ENCODE assay signal across 11 cellular contexts in the genomic region with DNA sequence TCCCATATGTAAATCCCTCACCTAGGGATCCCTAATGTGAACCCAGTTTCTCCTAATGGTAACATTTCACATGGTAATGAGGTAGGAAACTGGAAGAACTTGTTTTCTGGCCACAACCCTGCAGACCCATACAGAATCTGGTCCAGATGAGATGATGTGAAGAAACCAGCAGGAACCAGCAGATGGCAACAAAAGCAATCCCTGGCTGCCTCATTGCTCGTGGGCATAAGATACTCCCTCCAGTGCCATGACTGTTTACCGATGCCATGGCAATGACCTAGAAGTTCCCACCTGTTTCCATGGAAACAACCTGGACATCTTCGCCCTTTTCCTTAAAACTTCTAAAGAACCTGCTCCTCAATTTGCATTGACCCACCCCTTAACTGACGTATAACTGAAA. TPM values are rescaled to one million over a fixed set of nuclear protein-coding genes. Genes with fewer than 3 reads are reported as not detected.
DNase-seq lines count a peak whose midpoint lies in the region; ATAC-seq, FAIRE-seq and TF ChIP-seq lines count a peak whose summit lies in the region.
"Had no signal": no experiment of that assay in that cellular context is flagged by ENCODE, and none has a peak within 500 bp of the region (broad histone marks: within the 10 kb centered on the region; RNA-seq: fewer than 3 reads in every experiment).

No MANE protein-coding gene starts in this region.

- H3K27me3 ChIP-seq in adrenal gland, result no peaks in the 10 kb centered on the region
- peaks cover 3 to 13% of the 10 kb centered on the region in 2 experiments; a peak in 2 of 5 replicates for H3K27me3 ChIP-seq in HepG2 (ENCODE audit: control insufficient read depth in 1 of 2, insufficient read depth in 2 of 2, low read length in 2 of 2)
- no peaks in the 10 kb centered on the region for H3K27me3 ChIP-seq in thyroid gland

- no peak for TF ChIP-seq RAD21 in HepG2 (CRISPR knock-in tag; IDR thresholded peaks at IDR 0.05)

- WGBS in adrenal gland, 4 donors, result 10 to 24% (median 18%) methylated on average over 4 of the region's 4 CpGs
- 10% methylated on average over 3 of the region's 4 CpGs for WGBS in HepG2 (ENCODE audit: low lambda C conversion rate)
- WGBS in thyroid gland, 2 donors, result 18 to 25% methylated on average over 4 of the region's 4 CpGs

- TF ChIP-seq EP300 in HepG2 (IDR thresholded peaks at IDR 0.05; ENCODE audit: low read depth in 2 of 2, low read length in 2 of 2), result no peak
- TF ChIP-seq EP300 in HepG2 (CRISPR knock-in tag; IDR thresholded peaks at IDR 0.05; ENCODE audit: borderline replicate concordance), result no peak

- POLR2A ChIA-PET in HepG2 (lab: Yijun Ruan, JAX), result no interaction called here

- H3K4me3 ChIP-seq in adrenal gland (no peak overlapping the region), HepG2 (replicated peaks in 1 of 3; ENCODE audit: insufficient read depth in 1 of 3, low read depth in 2 of 3, low read length in 3 of 3) (no peak overlapping the region), thyroid gland (replicated peaks in 1 of 3) (no peak overlapping the region)

- intact Hi-C loops in adrenal gland (cut with DNase I), result no loop called here
- intact Hi-C loops in HepG2 (cut with micrococcal nuclease; ENCODE audit: unreplicated experiment), result loop anchor here (2.0 kb wide), 1 partner anchor 50 kb away; no protein-coding TSS in a partner anchor
- intact Hi-C loops in thyroid gland (cut with DNase I), result no loop called here

- H3K27ac ChIP-seq in adrenal gland (no peak overlapping the region), HepG2 (ENCODE audit: extremely low read length, insufficient read depth, low read length) (no peak overlapping the region), thyroid gland (no peak overlapping the region)

- peak; percentile 46; the same call in 1 of the 3 replicates for ATAC-seq in HepG2
- no peak for ATAC-seq in stimulated activated naive CD8-positive, alpha-beta T cell treated with anti-CD3 and anti-CD28 coated beads, Interleukin-15, Interleukin-2, amounts not matched to agents 100 U/mL and 50 U/mL, for 24 hours

- BruUV-seq in HepG2 (replicated peaks; lab: Mats Ljungman, UMichigan), result no TSS peak

- in situ Hi-C loops in HepG2 (cut with HindIII; ENCODE audit: extremely low pct_ligation_motif_present, low pct_unique_long_range_greater_than_20kb), result no loop called here

- H3K36me3 ChIP-seq in adrenal gland (replicated peaks in 1 of 2), result no peaks in the 10 kb centered on the region
- no peaks in the 10 kb centered on the region for H3K36me3 ChIP-seq in HepG2 (replicated peaks in 1 of 2; ENCODE audit: control insufficient read depth in 1 of 2, insufficient read depth in 2 of 2, low read length in 2 of 2)
- H3K36me3 ChIP-seq in thyroid gland, result no peaks in the 10 kb centered on the region

- no peaks in the 10 kb centered on the region for H4K20me1 ChIP-seq in HepG2 (ENCODE audit: insufficient read depth, low read length)

- H3K79me2 ChIP-seq in HepG2 (ENCODE audit: insufficient read depth, low read length), result no peaks in the 10 kb centered on the region

- TF ChIP-seq CTCF in adrenal gland (IDR thresholded peaks at IDR 0.05) (peak; percentile 8 to 53 (median 46)), HepG2 (CRISPR knock-in tag; IDR thresholded peaks at IDR 0.05) (peak; percentile 40), thyroid gland (IDR thresholded peaks at IDR 0.05) (no peak)

- H3K9ac ChIP-seq in HepG2 (ENCODE audit: insufficient read depth, low read depth, low read length), result no peak overlapping the region

- TF ChIP-seq POLR2A in adrenal gland (IDR thresholded peaks at IDR 0.05) (no peak), HepG2 (IDR thresholded peaks at IDR 0.05; ENCODE audit: insufficient read depth in 1 of 2, low read depth in 2 of 2, low read length in 2 of 2) (no peak), thyroid gland (IDR thresholded peaks at IDR 0.05) (no peak)

- DNase-seq in EH (ENCODE audit: low read depth) (peak; percentile 9), LoVo (ENCODE audit: low spot score) (peak; percentile 24), adrenal gland (peak in 6 of 7 donors; percentile 47 to 69 (median 51)), HepG2 (ENCODE audit: low spot score) (peak; percentile 14), NCI-H187 (lab: John Stamatoyannopoulos, UW) (no peak), thyroid gland (no peak), UCSD-AML1 (lab: John Stamatoyannopoulos, UW; ENCODE audit: unreplicated experiment) (no peak)
- DNase-seq in stimulated activated naive CD8-positive, alpha-beta T cell treated with anti-CD3 and anti-CD28 coated beads, Interleukin-15, Interleukin-2, amounts not matched to agents 100 U/mL and 50 U/mL, for 24 hours, result no peak
- DNase-seq: activated CD8-positive, alpha-beta memory T cell treated with anti-CD3 and anti-CD28 coated beads for 24 hours; midbrain had no signal

- no peak overlapping the region for H2AFZ ChIP-seq in HepG2 (ENCODE audit: low read length)

- no peak for FAIRE-seq in HepG2 (lab: Jason Lieb, UNC)
- FAIRE-seq: colon had no signal

- CTCF ChIA-PET in HepG2 (lab: Yijun Ruan, JAX; ENCODE audit: low intra/inter-chr PET ratio, low total read pairs), result no interaction called here

- no peaks in the 10 kb centered on the region for H3K4me1 ChIP-seq in adrenal gland (replicated peaks in 1 of 2)
- H3K4me1 ChIP-seq in HepG2 (ENCODE audit: insufficient read depth, low read length), result no peaks in the 10 kb centered on the region
- H3K4me1 ChIP-seq in thyroid gland, result no peaks in the 10 kb centered on the region

- H3K9me3 ChIP-seq in adrenal gland (replicated peaks in 1 of 3), result no peaks in the 10 kb centered on the region
- H3K9me3 ChIP-seq in HepG2 (ENCODE audit: low read length), result no peaks in the 10 kb centered on the region
- no peaks in the 10 kb centered on the region for H3K9me3 ChIP-seq in thyroid gland

- H3K4me2 ChIP-seq in HepG2 (ENCODE audit: low read depth, low read length), result no peak overlapping the region

RNA-seq across cellular contexts. Expression of gene CD209, which starts 1.4 kb away (rescaled TPM):
- total RNA-seq in adrenal gland, result 10 to 100 TPM; 12.7 to 50.6 (median 20.4) TPM
- 1 to 10 TPM; 3.0 to 9.8 (median 3.1) TPM for polyA plus RNA-seq in adrenal gland
- total RNA-seq in HepG2 (2016; rRNA removed; fragmentation: Illumina TruSeq; extraction: Trizol), result not detected in 2 replicates
- total RNA-seq in HepG2 (2016; cell fraction: cytosol; rRNA removed; fragmentation: Illumina TruSeq; extraction: Trizol; ENCODE audit: low read depth), result not detected in 2 replicates
- total RNA-seq in HepG2 (2016; cell fraction: insoluble cytoplasmic fraction; rRNA removed; fragmentation: Illumina TruSeq; extraction: Trizol), result not detected in 2 replicates
- not detected in 2 replicates for total RNA-seq in HepG2 (2016; cell fraction: membrane; rRNA removed; fragmentation: Illumina TruSeq; extraction: Trizol)
- not detected in 2 replicates for total RNA-seq in HepG2 (2016; cell fraction: nucleus; rRNA removed; fragmentation: Illumina TruSeq; extraction: Trizol)
- polyA plus RNA-seq in HepG2 (2011; rRNA removed), result not detected in 2 replicates
- not detected in 2 replicates for polyA plus RNA-seq in HepG2 (2011; cell fraction: cytosol; rRNA removed)
- polyA plus RNA-seq in HepG2 (2011; cell fraction: nucleus; rRNA removed), result not detected in 2 replicates
- polyA plus RNA-seq in HepG2 (2012), result not detected in 2 replicates
- not detected in 2 replicates for polyA plus RNA-seq in HepG2 (2016; cell fraction: cytosol; fragmentation: Illumina TruSeq; extraction: Trizol; ENCODE audit: low read depth)
- not detected in 2 replicates for polyA plus RNA-seq in HepG2 (2016; cell fraction: insoluble cytoplasmic fraction; fragmentation: Illumina TruSeq; extraction: Trizol; ENCODE audit: low read depth)
- polyA plus RNA-seq in HepG2 (2016; cell fraction: membrane; fragmentation: Illumina TruSeq; extraction: Trizol; ENCODE audit: low read depth), result not detected in 2 replicates
- not detected in 2 replicates for polyA plus RNA-seq in HepG2 (2016; cell fraction: nucleus; fragmentation: Illumina TruSeq; extraction: Trizol; ENCODE audit: insufficient read depth, low read depth)
- not detected in 2 replicates for polyA minus RNA-seq in HepG2 (2011; rRNA and poly(A)+ RNA removed; ENCODE audit: low replicate concordance)
- not detected in 2 replicates for polyA minus RNA-seq in HepG2 (2011; cell fraction: cytosol; rRNA and poly(A)+ RNA removed)
- not detected in 2 replicates for polyA minus RNA-seq in HepG2 (2011; cell fraction: nucleus; rRNA and poly(A)+ RNA removed)
- 1 to 10 TPM; 1.5 to 6.4 (median 3.3) TPM for total RNA-seq in thyroid gland

RNA-seq across cellular contexts. Expression of gene CLEC4M, which starts 14.3 kb away (rescaled TPM):
- total RNA-seq in adrenal gland, result 1 to 10 TPM in 3 of 8 donors, under 1 TPM in 4, not detected in 1; 0.37 to 7.8 (median 0.98) TPM
- polyA plus RNA-seq in adrenal gland, result 1 to 10 TPM in 1 of 3 donors, under 1 TPM in 2; 0.67 to 3.9 (median 0.88) TPM
- total RNA-seq in HepG2 (2016; rRNA removed; fragmentation: Illumina TruSeq; extraction: Trizol), result not detected in 2 replicates
- not detected in 2 replicates for total RNA-seq in HepG2 (2016; cell fraction: cytosol; rRNA removed; fragmentation: Illumina TruSeq; extraction: Trizol; ENCODE audit: low read depth)
- total RNA-seq in HepG2 (2016; cell fraction: insoluble cytoplasmic fraction; rRNA removed; fragmentation: Illumina TruSeq; extraction: Trizol), result not detected in 2 replicates
- not detected in 2 replicates for total RNA-seq in HepG2 (2016; cell fraction: membrane; rRNA removed; fragmentation: Illumina TruSeq; extraction: Trizol)
- total RNA-seq in HepG2 (2016; cell fraction: nucleus; rRNA removed; fragmentation: Illumina TruSeq; extraction: Trizol), result not detected in 2 replicates
- 0.07 TPM in 1 of 2 replicates, not detected in the other for polyA plus RNA-seq in HepG2 (2011; rRNA removed)
- polyA plus RNA-seq in HepG2 (2011; cell fraction: cytosol; rRNA removed), result not detected in 2 replicates
- polyA plus RNA-seq in HepG2 (2011; cell fraction: nucleus; rRNA removed), result not detected in 2 replicates
- not detected in 2 replicates for polyA plus RNA-seq in HepG2 (2012)
- polyA plus RNA-seq in HepG2 (2016; cell fraction: cytosol; fragmentation: Illumina TruSeq; extraction: Trizol; ENCODE audit: low read depth), result not detected in 2 replicates
- not detected in 2 replicates for polyA plus RNA-seq in HepG2 (2016; cell fraction: insoluble cytoplasmic fraction; fragmentation: Illumina TruSeq; extraction: Trizol; ENCODE audit: low read depth)
- not detected in 2 replicates for polyA plus RNA-seq in HepG2 (2016; cell fraction: membrane; fragmentation: Illumina TruSeq; extraction: Trizol; ENCODE audit: low read depth)
- not detected in 2 replicates for polyA plus RNA-seq in HepG2 (2016; cell fraction: nucleus; fragmentation: Illumina TruSeq; extraction: Trizol; ENCODE audit: insufficient read depth, low read depth)
- not detected in 2 replicates for polyA minus RNA-seq in HepG2 (2011; rRNA and poly(A)+ RNA removed; ENCODE audit: low replicate concordance)
- not detected in 2 replicates for polyA minus RNA-seq in HepG2 (2011; cell fraction: cytosol; rRNA and poly(A)+ RNA removed)
- polyA minus RNA-seq in HepG2 (2011; cell fraction: nucleus; rRNA and poly(A)+ RNA removed), result not detected in 2 replicates
- total RNA-seq in thyroid gland, result under 1 TPM in 1 of 4 donors, not detected in 3; 0.13 TPM

RNA-seq across cellular contexts. Expression of gene CLEC4G, which starts 16.8 kb away (rescaled TPM):
- total RNA-seq in adrenal gland, result 1 to 10 TPM in 1 of 8 donors, under 1 TPM in 4, not detected in 3; 0.54 to 1.5 (median 0.83) TPM
- polyA plus RNA-seq in adrenal gland, result 1 to 10 TPM in 2 of 3 donors, under 1 TPM in 1; 0.26 to 2.2 (median 1.8) TPM
- not detected in 2 replicates for total RNA-seq in HepG2 (2016; rRNA removed; fragmentation: Illumina TruSeq; extraction: Trizol)
- not detected in 2 replicates for total RNA-seq in HepG2 (2016; cell fraction: cytosol; rRNA removed; fragmentation: Illumina TruSeq; extraction: Trizol; ENCODE audit: low read depth)
- not detected in 2 replicates for total RNA-seq in HepG2 (2016; cell fraction: insoluble cytoplasmic fraction; rRNA removed; fragmentation: Illumina TruSeq; extraction: Trizol)
- not detected in 2 replicates for total RNA-seq in HepG2 (2016; cell fraction: membrane; rRNA removed; fragmentation: Illumina TruSeq; extraction: Trizol)
- total RNA-seq in HepG2 (2016; cell fraction: nucleus; rRNA removed; fragmentation: Illumina TruSeq; extraction: Trizol), result not detected in 2 replicates
- polyA plus RNA-seq in HepG2 (2011; rRNA removed), result not detected in 2 replicates
- polyA plus RNA-seq in HepG2 (2011; cell fraction: cytosol; rRNA removed), result not detected in 2 replicates
- polyA plus RNA-seq in HepG2 (2011; cell fraction: nucleus; rRNA removed), result not detected in 2 replicates
- polyA plus RNA-seq in HepG2 (2012), result not detected in 2 replicates
- polyA plus RNA-seq in HepG2 (2016; cell fraction: cytosol; fragmentation: Illumina TruSeq; extraction: Trizol; ENCODE audit: low read depth), result not detected in 2 replicates
- not detected in 2 replicates for polyA plus RNA-seq in HepG2 (2016; cell fraction: insoluble cytoplasmic fraction; fragmentation: Illumina TruSeq; extraction: Trizol; ENCODE audit: low read depth)
- polyA plus RNA-seq in HepG2 (2016; cell fraction: membrane; fragmentation: Illumina TruSeq; extraction: Trizol; ENCODE audit: low read depth), result not detected in 2 replicates
- not detected in 2 replicates for polyA plus RNA-seq in HepG2 (2016; cell fraction: nucleus; fragmentation: Illumina TruSeq; extraction: Trizol; ENCODE audit: insufficient read depth, low read depth)
- polyA minus RNA-seq in HepG2 (2011; rRNA and poly(A)+ RNA removed; ENCODE audit: low replicate concordance), result not detected in 2 replicates
- polyA minus RNA-seq in HepG2 (2011; cell fraction: cytosol; rRNA and poly(A)+ RNA removed), result not detected in 2 replicates
- not detected in 2 replicates for polyA minus RNA-seq in HepG2 (2011; cell fraction: nucleus; rRNA and poly(A)+ RNA removed)
- total RNA-seq in thyroid gland, result 1 to 10 TPM in 2 of 4 donors, under 1 TPM in 2; 0.22 to 2.0 (median 0.81) TPM

RNA-seq across cellular contexts. Expression of gene FCER2, which starts 46.8 kb away (rescaled TPM):
- total RNA-seq in adrenal gland, result under 1 TPM in 4 of 8 donors, not detected in 4; 0.39 to 0.61 (median 0.46) TPM
- 1 to 10 TPM in 1 of 3 donors, under 1 TPM in 1, not detected in 1; 0.54 to 2.6 TPM for polyA plus RNA-seq in adrenal gland
- total RNA-seq in HepG2 (2016; rRNA removed; fragmentation: Illumina TruSeq; extraction: Trizol), result not detected in 2 replicates
- total RNA-seq in HepG2 (2016; cell fraction: cytosol; rRNA removed; fragmentation: Illumina TruSeq; extraction: Trizol; ENCODE audit: low read depth), result not detected in 2 replicates
- total RNA-seq in HepG2 (2016; cell fraction: insoluble cytoplasmic fraction; rRNA removed; fragmentation: Illumina TruSeq; extraction: Trizol), result not detected in 2 replicates
- not detected in 2 replicates for total RNA-seq in HepG2 (2016; cell fraction: membrane; rRNA removed; fragmentation: Illumina TruSeq; extraction: Trizol)
- total RNA-seq in HepG2 (2016; cell fraction: nucleus; rRNA removed; fragmentation: Illumina TruSeq; extraction: Trizol), result not detected in 2 replicates
- polyA plus RNA-seq in HepG2 (2011; rRNA removed), result not detected in 2 replicates
- 0.03 TPM in 1 of 2 replicates, not detected in the other for polyA plus RNA-seq in HepG2 (2011; cell fraction: cytosol; rRNA removed)
- 0.09 TPM in 1 of 2 replicates, not detected in the other for polyA plus RNA-seq in HepG2 (2011; cell fraction: nucleus; rRNA removed)
- not detected in 2 replicates for polyA plus RNA-seq in HepG2 (2012)
- not detected in 2 replicates for polyA plus RNA-seq in HepG2 (2016; cell fraction: cytosol; fragmentation: Illumina TruSeq; extraction: Trizol; ENCODE audit: low read depth)
- not detected in 2 replicates for polyA plus RNA-seq in HepG2 (2016; cell fraction: insoluble cytoplasmic fraction; fragmentation: Illumina TruSeq; extraction: Trizol; ENCODE audit: low read depth)
- not detected in 2 replicates for polyA plus RNA-seq in HepG2 (2016; cell fraction: membrane; fragmentation: Illumina TruSeq; extraction: Trizol; ENCODE audit: low read depth)
- not detected in 2 replicates for polyA plus RNA-seq in HepG2 (2016; cell fraction: nucleus; fragmentation: Illumina TruSeq; extraction: Trizol; ENCODE audit: insufficient read depth, low read depth)
- polyA minus RNA-seq in HepG2 (2011; rRNA and poly(A)+ RNA removed; ENCODE audit: low replicate concordance), result 0.14 TPM in 1 of 2 replicates, not detected in the other
- not detected in 2 replicates for polyA minus RNA-seq in HepG2 (2011; cell fraction: cytosol; rRNA and poly(A)+ RNA removed)
- not detected in 2 replicates for polyA minus RNA-seq in HepG2 (2011; cell fraction: nucleus; rRNA and poly(A)+ RNA removed)
- not detected for total RNA-seq in thyroid gland

Comparison
In these comparisons a context has a peak if more than half of its experiments do, and no peak if none do; other contexts are left out.
1. DNase-seq: peak in EH (single experiment), LoVo (single experiment), adrenal gland (6 of 7) and HepG2 (single experiment); none in stimulated activated naive CD8-positive, alpha-beta T cell treated with anti-CD3 and anti-CD28 coated beads, Interleukin-15, Interleukin-2, amounts not matched to agents 100 U/mL and 50 U/mL, for 24 hours (single experiment), NCI-H187 (0 of 2), thyroid gland (0 of 2) and UCSD-AML1 (single experiment).
2. CTCF ChIP-seq: peak in adrenal gland (6 of 6) and HepG2 (single experiment); none in thyroid gland (0 of 6).